Comparison of ENCODE assay signal across 8 cellular contexts in the genomic region with DNA sequence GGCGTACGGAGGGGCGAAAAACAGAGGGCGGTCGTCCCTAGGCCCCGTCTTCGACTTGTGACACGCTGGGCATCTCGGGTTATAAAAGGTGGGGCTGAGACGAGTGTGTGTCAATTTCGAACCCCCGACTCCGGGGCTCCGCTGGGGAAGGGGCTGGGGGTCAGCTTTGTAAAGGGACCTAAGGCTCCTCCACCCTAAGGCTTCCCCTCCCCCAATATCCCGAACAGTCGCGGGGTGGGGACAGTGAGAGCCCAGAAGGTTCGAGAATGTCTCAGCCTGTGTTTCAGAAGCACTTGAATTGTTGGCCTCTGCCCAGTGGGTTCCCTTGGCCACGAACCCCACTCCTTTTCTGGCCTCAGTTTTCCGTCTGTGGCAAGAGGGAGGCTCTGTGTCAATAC. TPM values are rescaled to one million over a fixed set of nuclear protein-coding genes. Genes with fewer than 3 reads are reported as not detected.
DNase-seq lines count a peak whose midpoint lies in the region; ATAC-seq and TF ChIP-seq lines count a peak whose summit lies in the region.

No MANE protein-coding gene starts in this region.

- CTCF ChIA-PET in HEK293T (lab: Yijun Ruan, JAX): no interaction called here

- 1% methylated on average over 20 of the region's 20 CpGs for WGBS in sigmoid colon, 2 donors

- ATAC-seq in HG03354 (IDR thresholded peaks at IDR 0.05; ENCODE audit: poor library complexity, severe bottlenecking, unreplicated experiment): peak; percentile 9

- no peak for TF ChIP-seq EP300 in sigmoid colon (IDR thresholded peaks at IDR 0.05)

- TF ChIP-seq POLR2A in sigmoid colon (IDR thresholded peaks at IDR 0.05): no peak

- H3K9me3 ChIP-seq in sigmoid colon: no peaks in the 10 kb centered on the region

- H3K27me3 ChIP-seq in sigmoid colon: no peaks in the 10 kb centered on the region

- H3K27ac ChIP-seq in sigmoid colon: peak overlapping the region; percentile 96 to 100 (median 97)

- peak overlapping the region; percentile 85 to 97 (median 90) for H3K4me3 ChIP-seq in sigmoid colon

- peaks cover 5 to 29% (median 17%) of the 10 kb centered on the region in 4 donors for H3K36me3 ChIP-seq in sigmoid colon

- DNase-seq in Ammon's horn (ENCODE audit: low spot score) (peak; percentile 73), amygdala (lab: John Stamatoyannopoulos, UW) (peak in 43 of 56 donors; percentile 11 to 73 (median 40)), hypothalamus (lab: John Stamatoyannopoulos, UW) (peak in 42 of 51 donors; percentile 9 to 74 (median 42)), sigmoid colon (peak; percentile 85), HEK293T (ENCODE audit: extremely low spot score) (no peak), DMS 273 (lab: John Stamatoyannopoulos, UW; ENCODE audit: unreplicated experiment) (no peak), KG1 (lab: John Stamatoyannopoulos, UW) (no peak)

- no peak for TF ChIP-seq CTCF in sigmoid colon (IDR thresholded peaks at IDR 0.05)

- POLR2A ChIA-PET in HEK293T (lab: Yijun Ruan, JAX): no interaction called here

- H3K4me1 ChIP-seq in sigmoid colon: peaks cover 0 to 55% (median 49%) of the 10 kb centered on the region in 4 donors

- intact Hi-C loops in sigmoid colon (cut with DNase I): loop anchor here (2.0 kb wide), 1 partner anchor 34 kb away; a partner anchor contains a TSS

TF ChIP-seq in HEK293T, 16 proteins besides CTCF, POLR2A, EP300 and RAD21:
- TF ChIP-seq LEF1 (IDR thresholded peaks at IDR 0.05; ENCODE audit: borderline replicate concordance): no peak
- no peak for TF ChIP-seq HDGF (IDR thresholded peaks at IDR 0.05; ENCODE audit: borderline replicate concordance)
- no peak for TF ChIP-seq ELF4 (IDR thresholded peaks at IDR 0.05)
- no peak for TF ChIP-seq FOXK2 (IDR thresholded peaks at IDR 0.05)
- TF ChIP-seq, protein P1, sequence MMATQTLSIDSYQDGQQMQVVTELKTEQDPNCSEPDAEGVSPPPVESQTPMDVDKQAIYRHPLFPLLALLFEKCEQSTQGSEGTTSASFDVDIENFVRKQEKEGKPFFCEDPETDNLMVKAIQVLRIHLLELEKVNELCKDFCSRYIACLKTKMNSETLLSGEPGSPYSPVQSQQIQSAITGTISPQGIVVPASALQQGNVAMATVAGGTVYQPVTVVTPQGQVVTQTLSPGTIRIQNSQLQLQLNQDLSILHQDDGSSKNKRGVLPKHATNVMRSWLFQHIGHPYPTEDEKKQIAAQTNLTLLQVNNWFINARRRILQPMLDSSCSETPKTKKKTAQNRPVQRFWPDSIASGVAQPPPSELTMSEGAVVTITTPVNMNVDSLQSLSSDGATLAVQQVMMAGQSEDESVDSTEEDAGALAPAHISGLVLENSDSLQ (IDR thresholded peaks at IDR 0.05): no peak
- no peak for TF ChIP-seq FOXA1 (IDR thresholded peaks at IDR 0.05)
- no peak for TF ChIP-seq FOXM1 (IDR thresholded peaks at IDR 0.05; ENCODE audit: borderline replicate concordance)
- no peak for TF ChIP-seq ZNF384 (IDR thresholded peaks at IDR 0.05)
- no peak for TF ChIP-seq ARNT (IDR thresholded peaks at IDR 0.05)
- TF ChIP-seq SUZ12 (IDR thresholded peaks at IDR 0.05): no peak
- TF ChIP-seq TARDBP (IDR thresholded peaks at IDR 0.05): no peak

RNA-seq across cellular contexts. Expression of a gene that starts 0.5 kb away (rescaled TPM):
- 1,000 to 10,000 TPM; 1,579 to 3,138 (median 2,179) TPM for total RNA-seq in sigmoid colon
- polyA plus RNA-seq in sigmoid colon: 100 to 1,000 TPM; 329 to 999 (median 792) TPM

RNA-seq across cellular contexts. Expression of a gene that starts 25.4 kb away (rescaled TPM):
- total RNA-seq in sigmoid colon: not detected
- not detected for polyA plus RNA-seq in sigmoid colon

RNA-seq across cellular contexts. Expression of a gene that starts 33.6 kb away (rescaled TPM):
- total RNA-seq in sigmoid colon: 100 to 1,000 TPM; 432 to 576 (median 557) TPM
- 100 to 1,000 TPM; 304 to 682 (median 589) TPM for polyA plus RNA-seq in sigmoid colon

RNA-seq across cellular contexts. Expression of a gene that starts 42.8 kb away (rescaled TPM):
- total RNA-seq in sigmoid colon: not detected
- polyA plus RNA-seq in sigmoid colon: 1 to 10 TPM in 1 of 3 donors, under 1 TPM in 1, not detected in 1; 0.60 to 1.2 TPM

Comparison
In these comparisons a context has a peak if more than half of its experiments do, and no peak if none do; other contexts are left out.
1. DNase-seq: peak in Ammon's horn (single experiment), amygdala (43 of 56), hypothalamus (42 of 51) and sigmoid colon (single experiment); none in HEK293T (single experiment), DMS 273 (single experiment) and KG1 (single experiment).